Comparison of ENCODE assay signal across 14 cellular contexts in genomic region chr2:238433941-238434845, GRCh38. TPM values are rescaled to one million over a fixed set of nuclear protein-coding genes. Genes with fewer than 3 reads are reported as not detected.
DNase-seq lines count a peak whose midpoint lies in the region; ATAC-seq and TF ChIP-seq lines count a peak whose summit lies in the region.
"Had no signal": no experiment of that assay in that cellular context is flagged by ENCODE, and none has a peak within 500 bp of the region (broad histone marks: within the 10 kb centered on the region; RNA-seq: fewer than 3 reads in every experiment).

No MANE protein-coding gene starts in this region.

- peaks cover 0 to 38% (median 17%) of the 10 kb centered on the region in 4 donors for H3K36me3 ChIP-seq in transverse colon

- no peak for ATAC-seq in HG02970 (IDR thresholded peaks at IDR 0.05; ENCODE audit: low FRiP score, unreplicated experiment)
- no peak for ATAC-seq in GM19452 (IDR thresholded peaks at IDR 0.05; ENCODE audit: unreplicated experiment)
- no peak for ATAC-seq in GM18498 (IDR thresholded peaks at IDR 0.05; ENCODE audit: unreplicated experiment)
- ATAC-seq: pancreas had no signal

- no peak for TF ChIP-seq POLR2A in transverse colon (IDR thresholded peaks at IDR 0.05)

- no peak overlapping the region for H3K27ac ChIP-seq in transverse colon
- H3K27ac ChIP-seq: pancreas, SK-N-MC, suprapubic skin had no signal

- intact Hi-C loops in transverse colon (cut with DNase I; ENCODE audit: low total_unique reads) = no loop called here

- H3K4me3 ChIP-seq in AG09309 (ENCODE audit: control insufficient read depth, low read depth, low read length) = no peak overlapping the region
- H3K4me3 ChIP-seq in transverse colon = no peak overlapping the region
- H3K4me3 ChIP-seq: pancreas, SK-N-MC, suprapubic skin had no signal

- H3K9me3 ChIP-seq in transverse colon = no peaks in the 10 kb centered on the region
- H3K9me3 ChIP-seq: pancreas, suprapubic skin had no signal

- TF ChIP-seq CTCF in AG09309 (IDR thresholded peaks at IDR 0.05; ENCODE audit: control insufficient read depth, insufficient read depth, low read depth, low read length, missing control alignments) (no peak), transverse colon (IDR thresholded peaks at IDR 0.05) (no peak)

- no peaks in the 10 kb centered on the region for H3K27me3 ChIP-seq in transverse colon
- H3K27me3 ChIP-seq: pancreas, suprapubic skin had no signal

- 81 to 92% methylated on average over 7 to 13 of the region's 13 CpGs for WGBS in transverse colon (ENCODE audit: low coverage in 1 of 2), 2 donors

- peaks cover 0 to 8% (median 2%) of the 10 kb centered on the region in 4 donors for H3K4me1 ChIP-seq in transverse colon

- TF ChIP-seq EP300 in transverse colon (IDR thresholded peaks at IDR 0.05; ENCODE audit: low read depth) = no peak

- DNase-seq in AG09309 (ENCODE audit: low read depth) = peak; percentile 92
- peak; percentile 50 for DNase-seq in HPDE6-E6E7 (ENCODE audit: extremely low spot score)
- peak; percentile 62 for DNase-seq in astrocyte of the hippocampus (ENCODE audit: low read depth, low spot score)
- DNase-seq in iris pigment epithelial cell (ENCODE audit: low read depth) = peak; percentile 94
- no peak for DNase-seq in transverse colon
- DNase-seq: NCI-H1092 treated with DMSO at 0.1 percent for 48 hours; NCI-H526 treated with DMSO at 0.1 percent for 48 hours; pancreas; stimulated activated CD4-positive, alpha-beta T cell treated with anti-CD3 and anti-CD28 coated beads, Interleukin-2, amount 100 ng/mL, for 48 hours had no signal

- in situ Hi-C loops in transverse colon (cut with MboI; ENCODE audit: low pct_ligation_motif_present in 1 of 4, low pct_unique_long_range_greater_than_20kb in 1 of 4, low sequenced_read_pairs in 3 of 4) = no loop called here

RNA-seq across cellular contexts. Expression of gene ASB1, which starts 7.5 kb away (rescaled TPM):
- 10 to 100 TPM in 3 of 4 donors, 1 to 10 TPM in 1; 9.4 to 48.3 (median 17.2) TPM for total RNA-seq in transverse colon
